Comparison of ENCODE assay signal across 8 cellular contexts in the genomic region with DNA sequence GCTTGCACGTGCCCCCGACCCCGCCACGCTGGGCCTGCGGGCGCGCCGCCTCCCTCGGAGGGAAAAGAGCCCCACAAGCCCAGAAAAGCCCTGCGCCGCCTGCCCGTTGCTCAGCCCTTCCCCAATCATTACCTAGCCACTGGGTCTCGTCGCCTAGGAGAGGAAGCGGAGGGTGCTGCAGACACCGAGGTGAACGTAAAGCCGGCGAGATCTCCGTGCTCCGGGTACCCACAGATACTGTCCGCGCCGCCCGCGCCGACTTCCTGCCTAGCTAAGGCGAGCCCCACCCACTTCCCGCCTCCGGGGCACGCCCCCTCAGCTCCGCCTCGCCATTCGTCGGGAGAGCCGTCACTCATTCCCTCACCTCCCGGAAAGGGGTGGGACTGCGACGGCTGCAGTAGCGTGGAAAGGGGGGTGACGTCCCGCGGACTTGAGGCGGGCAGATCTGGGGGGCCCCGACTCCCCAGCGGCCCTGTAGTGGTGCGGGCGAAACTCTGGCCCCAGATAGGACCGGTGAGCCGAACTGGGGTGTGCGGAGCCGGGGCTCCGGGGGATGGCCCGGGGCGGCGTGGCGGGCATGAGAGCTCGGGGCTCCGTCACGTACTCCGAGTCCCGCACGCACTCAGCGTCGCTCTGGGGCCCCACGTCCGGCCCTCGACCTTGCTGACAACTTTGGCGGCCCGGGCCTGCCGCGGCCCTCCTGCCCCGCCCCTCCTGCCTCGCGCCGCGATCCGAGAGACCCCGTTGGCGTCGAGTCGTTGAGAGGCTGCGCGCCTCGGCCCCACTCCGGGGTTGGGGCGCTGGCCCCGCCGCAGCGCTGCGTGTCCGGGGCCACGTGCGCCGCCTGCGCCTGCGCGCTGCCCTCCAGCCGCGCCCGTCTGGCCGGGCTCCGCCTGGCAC. TPM values are rescaled to one million over a fixed set of nuclear protein-coding genes. Genes with fewer than 3 reads are reported as not detected.
A peak's percentile ranks its signal among the peaks of the same experiment; 100 is the strongest.
DNase-seq lines count a peak whose midpoint lies in the region; ATAC-seq, FAIRE-seq and TF ChIP-seq lines count a peak whose summit lies in the region.

A gene (minus strand): TSS at position 239 of the 900 bp plus-strand sequence. CDS start 3,778 bp downstream, outside the sequence.

- peaks cover 28% of the 10 kb centered on the region for H4K20me1 ChIP-seq in SU-DHL-6 (ENCODE audit: low read depth, low read length)

- DNase-seq in GM12864 (ENCODE audit: low read depth) (peak; percentile 91), NCI-H1092 treated with DMSO at 0.1 percent for 48 hours (lab: John Stamatoyannopoulos, UW) (peak; percentile 97), head of caudate nucleus (peak; percentile 98 to 100 (median 99)), pancreas (peak; percentile 95 to 100 (median 98)), thyroid gland (peak; percentile 95 to 96)
- DNase-seq in activated naive CD8-positive, alpha-beta T cell treated with anti-CD3 and anti-CD28 coated beads, Interleukin-2, amount 10 ng/mL, durations not matched to agents 7 days and 5 days: peak; percentile 100

- peaks cover 30% of the 10 kb centered on the region for H3K4me1 Mint-ChIP-seq in activated naive CD8-positive, alpha-beta T cell treated with anti-CD3 and anti-CD28 coated beads, Interleukin-2, amount 10 ng/mL, durations not matched to agents 7 days and 5 days

- ATAC-seq in HG02623 (IDR thresholded peaks at IDR 0.05; ENCODE audit: unreplicated experiment): peak; percentile 78
- ATAC-seq in activated naive CD8-positive, alpha-beta T cell treated with anti-CD3 and anti-CD28 coated beads, Interleukin-2, amount 10 ng/mL, durations not matched to agents 7 days and 5 days (ENCODE audit: low read depth): peak; percentile 80
- ATAC-seq in pancreas: peak; percentile 90 to 93 (median 92)

- peak within 1 kb of the TSS; percentile 96 for H3K4me3 Mint-ChIP-seq in activated naive CD8-positive, alpha-beta T cell treated with anti-CD3 and anti-CD28 coated beads, Interleukin-2, amount 10 ng/mL, durations not matched to agents 7 days and 5 days

- intact Hi-C loops in head of caudate nucleus (cut with DNase I) (no loop called here), pancreas (cut with DNase I) (no loop called here), thyroid gland (cut with DNase I) (no loop called here)

- peak within 1 kb of the TSS; percentile 87 for H3K4me2 ChIP-seq in SU-DHL-6 (ENCODE audit: low read depth, low read length, poor library complexity, severe bottlenecking)

- H3K9me3 ChIP-seq in SU-DHL-6 (ENCODE audit: insufficient read depth, low read length): no peaks in the 10 kb centered on the region
- H3K9me3 ChIP-seq in pancreas: no peaks in the 10 kb centered on the region
- H3K9me3 ChIP-seq in thyroid gland: no peaks in the 10 kb centered on the region

- H3K27me3 ChIP-seq in SU-DHL-6 (ENCODE audit: low read length) (no peaks in the 10 kb centered on the region), pancreas (no peaks in the 10 kb centered on the region), thyroid gland (no peaks in the 10 kb centered on the region)

- H2AFZ ChIP-seq in SU-DHL-6 (ENCODE audit: low read depth, low read length, severe bottlenecking): peak within 1 kb of the TSS; percentile 73

- 0% methylated on average over 77 to 103 of the region's 103 CpGs for whole genome bisulfite sequencing in pancreas, 2 donors
- 0 to 1% methylated on average over 13 to 53 of the region's 103 CpGs for WGBS in thyroid gland, 2 donors

- TF ChIP-seq CTCF in GM12864 (IDR thresholded peaks at IDR 0.05; ENCODE audit: low read depth, low read length, missing control alignments) (no peak), SU-DHL-6 (IDR thresholded peaks at IDR 0.05; ENCODE audit: insufficient read depth, low read length, poor library complexity, severe bottlenecking) (no peak), pancreas (IDR thresholded peaks at IDR 0.05) (no peak), thyroid gland (IDR thresholded peaks at IDR 0.05) (peak in 1 of 6 experiments; percentile 1)

- peak within 1 kb of the TSS; percentile 98 for H3K27ac Mint-ChIP-seq in activated naive CD8-positive, alpha-beta T cell treated with anti-CD3 and anti-CD28 coated beads, Interleukin-2, amount 10 ng/mL, durations not matched to agents 7 days and 5 days

- POLR2A ChIA-PET in activated naive CD8-positive, alpha-beta T cell treated with anti-CD3 and anti-CD28 coated beads, Interleukin-2, amount 10 ng/mL, durations not matched to agents 7 days and 5 days (lab: Charles Lee): interaction anchor here (0.7 to 6.2 kb wide), 31 partner anchors 9 to 482 kb away, joined by 3 to 193 read pairs (median 6); a partner anchor contains a TSS

- H3K4me3 ChIP-seq in GM12864 (ENCODE audit: low read depth, low read length) (peak within 1 kb of the TSS; percentile 69), SU-DHL-6 (ENCODE audit: insufficient read depth, low read length, poor library complexity, severe bottlenecking) (peak within 1 kb of the TSS; percentile 85), pancreas (peak within 1 kb of the TSS; percentile 83 to 96 (median 89)), thyroid gland (replicated peaks in 1 of 3) (peak within 1 kb of the TSS; percentile 69 to 93 (median 92))

- H3K27ac ChIP-seq in SU-DHL-6 (ENCODE audit: low read depth, low read length) (peak within 1 kb of the TSS; percentile 92), pancreas (peak within 1 kb of the TSS; percentile 95 to 99 (median 99)), thyroid gland (peak within 1 kb of the TSS; percentile 98 to 99 (median 99))

- peak; percentile 93 to 98 for TF ChIP-seq POLR2A in thyroid gland (IDR thresholded peaks at IDR 0.05)

- H3K79me2 ChIP-seq in SU-DHL-6 (ENCODE audit: insufficient read depth, low read length): peaks cover 48% of the 10 kb centered on the region

- peak within 1 kb of the TSS; percentile 99 for H3K9ac ChIP-seq in SU-DHL-6 (ENCODE audit: low read length)

- FAIRE-seq in pancreas (lab: Jason Lieb, UNC): no peak

- no peaks in the 10 kb centered on the region for H3K27me3 Mint-ChIP-seq in activated naive CD8-positive, alpha-beta T cell treated with anti-CD3 and anti-CD28 coated beads, Interleukin-2, amount 10 ng/mL, durations not matched to agents 7 days and 5 days

- peaks cover 36% of the 10 kb centered on the region for H3F3A ChIP-seq in SU-DHL-6 (ENCODE audit: insufficient read depth)

- peaks cover 45% of the 10 kb centered on the region for H3K36me3 Mint-ChIP-seq in activated naive CD8-positive, alpha-beta T cell treated with anti-CD3 and anti-CD28 coated beads, Interleukin-2, amount 10 ng/mL, durations not matched to agents 7 days and 5 days

- H3K9me3 Mint-ChIP-seq in activated naive CD8-positive, alpha-beta T cell treated with anti-CD3 and anti-CD28 coated beads, Interleukin-2, amount 10 ng/mL, durations not matched to agents 7 days and 5 days: no peaks in the 10 kb centered on the region

- H3K36me3 ChIP-seq in SU-DHL-6 (ENCODE audit: low read length) (peaks cover 28% of the 10 kb centered on the region), pancreas (peaks cover 0 to 2% (median 0%) of the 10 kb centered on the region in 3 donors), thyroid gland (peaks cover 0 to 4% of the 10 kb centered on the region in 2 donors)

- H3K4me1 ChIP-seq in pancreas (peaks cover 12 to 50% (median 24%) of the 10 kb centered on the region in 3 donors), thyroid gland (peaks cover 45 to 54% of the 10 kb centered on the region in 2 donors)

- no peaks in the 10 kb centered on the region for H3K9me2 ChIP-seq in SU-DHL-6 (replicated peaks; ENCODE audit: insufficient read depth, low read length)

RNA-seq across cellular contexts. Expression of the gene that starts here (rescaled TPM):
- total RNA-seq in activated naive CD8-positive, alpha-beta T cell treated with anti-CD3 and anti-CD28 coated beads, Interleukin-2, amount 10 ng/mL, durations not matched to agents 7 days and 5 days: 1,000 to 10,000 TPM; 2,428 to 2,545 TPM
- total RNA-seq in pancreas (100 to 1,000 TPM in 4 of 6 donors, 10 to 100 TPM in 2; 69.9 to 299 (median 166) TPM), thyroid gland (100 to 1,000 TPM; 355 to 741 (median 478) TPM)
- 100 to 1,000 TPM in 1 of 2 donors, 10 to 100 TPM in 1; 99.2 to 180 TPM for polyA plus RNA-seq in pancreas

Comparison
In these comparisons a context has a peak if more than half of its experiments do, and no peak if none do; other contexts are left out.
1. Peak in every context shown above with its lines: DNase-seq, ATAC-seq, H3K4me3 ChIP-seq and H3K27ac ChIP-seq.